In genomic region chr6:150294713-150295112, GRCh38 we compare ENCODE assay signal across 29 cellular contexts.
"Had no signal": no experiment of that assay in that cellular context is flagged by ENCODE, and none has a peak within 500 bp of the region (broad histone marks: within the 10 kb centered on the region; RNA-seq: fewer than 3 reads in every experiment).

No MANE protein-coding gene starts in this region.

- H3K27ac ChIP-seq: brain microvascular endothelial cell, heart left ventricle had no signal

- H3K4me3 Mint-ChIP-seq: activated CD4-positive, alpha-beta memory T cell treated with anti-CD3 and anti-CD28 coated beads for 36 hours; activated CD4-positive, alpha-beta T cell treated with anti-CD3 and anti-CD28 coated beads for 36 hours; activated CD4-positive, alpha-beta T cell treated with anti-CD3 and anti-CD28 coated beads, Interleukin-2, amount 10 ng/mL, durations not matched to agents 24 days and 14 days; activated CD8-positive, alpha-beta T cell treated with anti-CD3 and anti-CD28 coated beads, Interleukin-2, amount 10 ng/mL, durations not matched to agents 7 days and 5 days; activated naive CD8-positive, alpha-beta T cell; activated T-cell treated with anti-CD3 and anti-CD28 coated beads, Interleukin-2, amount 50 U/mL, for 24 hours; activated T-cell treated with anti-CD3 and anti-CD28 coated beads, Interleukin-2, amount 50 U/mL, for 72 hours; central memory CD8-positive, alpha-beta T cell; effector memory CD8-positive, alpha-beta T cell had no signal

- H3K27me3 Mint-ChIP-seq: activated CD4-positive, alpha-beta T cell treated with anti-CD3 and anti-CD28 coated beads, Interleukin-2, amount 10 ng/mL, durations not matched to agents 24 days and 14 days had no signal

- DNase-seq: activated CD4-positive, alpha-beta memory T cell treated with anti-CD3 and anti-CD28 coated beads for 36 hours; activated CD4-positive, alpha-beta T cell treated with anti-CD3 and anti-CD28 coated beads for 36 hours; activated CD4-positive, alpha-beta T cell treated with anti-CD3 and anti-CD28 coated beads, Interleukin-2, amount 10 ng/mL, durations not matched to agents 24 days and 14 days; activated CD4-positive, CD25-positive, alpha-beta regulatory T cell; activated CD4-positive, CD25-positive, alpha-beta regulatory T cell treated with anti-CD3 and anti-CD28 coated beads, Interleukin-2, amount 50 U/mL, for 72 hours; activated CD8-positive, alpha-beta memory T cell treated with anti-CD3 and anti-CD28 coated beads, Interleukin-2, amount 50 U/mL, for 48 hours; activated CD8-positive, alpha-beta T cell treated with anti-CD3 and anti-CD28 coated beads, Interleukin-2, amount 10 ng/mL, durations not matched to agents 7 days and 5 days; activated effector memory CD4-positive, alpha-beta T cell treated with Interleukin-2 at 50 U/mL for 16 hours; activated gamma-delta T cell treated with Interleukin-2 at 50 U/mL for 16 hours; activated naive CD4-positive, alpha-beta T cell treated with anti-CD3 and anti-CD28 coated beads, Interleukin-2, amount 50 U/mL, for 16 hours; activated naive CD4-positive, alpha-beta T cell treated with Interleukin-2 at 50 U/mL for 16 hours; activated T-cell treated with anti-CD3 and anti-CD28 coated beads for 4 hours; activated T-cell treated with anti-CD3 and anti-CD28 coated beads, Interleukin-2, amount 50 U/mL, for 24 hours; activated T-cell treated with anti-CD3 and anti-CD28 coated beads, Interleukin-2, amount 50 U/mL, for 72 hours; amniotic stem cell; anterior cingulate cortex; brain microvascular endothelial cell; cortex of kidney; dermis blood vessel endothelial cell; effector CD4-positive, alpha-beta T cell; effector memory CD8-positive, alpha-beta T cell; foreskin fibroblast; gastrocnemius medialis; glutamatergic neuron; heart left ventricle; T-helper 2 cell had no signal

- H3K27me3 ChIP-seq: brain microvascular endothelial cell, gastrocnemius medialis had no signal

- ATAC-seq: activated CD8-positive, alpha-beta T cell treated with anti-CD3 and anti-CD28 coated beads, Interleukin-2, amount 10 ng/mL, durations not matched to agents 7 days and 5 days; effector memory CD8-positive, alpha-beta T cell; esophagus mucosa; gastrocnemius medialis; heart left ventricle had no signal

- H3K27ac Mint-ChIP-seq: activated CD4-positive, alpha-beta memory T cell treated with anti-CD3 and anti-CD28 coated beads for 36 hours; activated CD4-positive, alpha-beta T cell treated with anti-CD3 and anti-CD28 coated beads for 36 hours; activated CD4-positive, alpha-beta T cell treated with anti-CD3 and anti-CD28 coated beads, Interleukin-2, amount 10 ng/mL, durations not matched to agents 24 days and 14 days; activated CD8-positive, alpha-beta T cell treated with anti-CD3 and anti-CD28 coated beads, Interleukin-2, amount 10 ng/mL, durations not matched to agents 7 days and 5 days; activated naive CD8-positive, alpha-beta T cell; activated T-cell treated with anti-CD3 and anti-CD28 coated beads, Interleukin-2, amount 50 U/mL, for 24 hours; activated T-cell treated with anti-CD3 and anti-CD28 coated beads, Interleukin-2, amount 50 U/mL, for 72 hours; effector memory CD8-positive, alpha-beta T cell had no signal
